Comparison of ENCODE assay signal across 18 cellular contexts in the genomic region with DNA sequence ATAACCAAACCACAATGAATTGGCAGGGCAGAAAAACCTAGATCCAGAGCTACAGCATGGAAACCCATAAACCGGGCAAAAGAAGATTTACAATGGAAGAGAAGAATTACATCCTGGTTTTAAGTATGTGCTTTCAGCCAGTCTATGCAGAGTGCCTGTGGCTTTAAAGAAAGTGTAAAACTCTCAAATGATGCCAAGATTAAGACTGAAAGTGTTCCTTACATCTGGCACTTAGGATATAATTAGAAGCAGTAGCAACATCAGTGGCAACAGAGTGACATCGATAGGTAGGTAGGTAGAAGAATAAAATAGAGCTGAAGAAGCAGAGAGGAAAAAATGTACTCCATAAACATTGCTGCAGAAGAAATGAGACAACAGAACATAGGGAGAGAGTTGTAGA.
DNase-seq lines count a peak whose midpoint lies in the region; ATAC-seq and TF ChIP-seq lines count a peak whose summit lies in the region.
"Had no signal": no experiment of that assay in that cellular context is flagged by ENCODE, and none has a peak within 500 bp of the region (broad histone marks: within the 10 kb centered on the region; RNA-seq: fewer than 3 reads in every experiment).

No MANE protein-coding gene starts in this region.

- H3K79me2 ChIP-seq in Karpas-422 (ENCODE audit: low read length), result no peaks in the 10 kb centered on the region

- DNase-seq in left ventricle myocardium superior (no peak), right atrium auricular region (ENCODE audit: low spot score) (no peak), NCI-H69 (lab: John Stamatoyannopoulos, UW) (peak; percentile 7), astrocyte of the hippocampus (ENCODE audit: low read depth, low spot score) (peak; percentile 14), Karpas-422 (no peak), RPMI8226 (no peak)
- DNase-seq: ACHN; BE2C; C1 segment of cervical spinal cord; CD4-positive, CD25-positive, alpha-beta regulatory T cell; CD8-positive, alpha-beta memory T cell; COR-L47; DMS 273 treated with DMSO at 0.1 percent for 48 hours; DMS53; DND-41; EL; H9 had no signal

- no peak overlapping the region for H3K9ac ChIP-seq in Karpas-422 (ENCODE audit: low read length)

- H3K4me1 ChIP-seq in right atrium auricular region, result peaks cover 0 to 5% of the 10 kb centered on the region in 2 donors
- no peaks in the 10 kb centered on the region for H3K4me1 ChIP-seq in Karpas-422 (ENCODE audit: low read length)
- H3K4me1 ChIP-seq: BE2C had no signal

- TF ChIP-seq CTCF in right atrium auricular region (IDR thresholded peaks at IDR 0.05), result no peak

- intact Hi-C loops in left ventricle myocardium superior (cut with micrococcal nuclease), result no loop called here

- no peak overlapping the region for H3K4me3 ChIP-seq in right atrium auricular region
- no peak overlapping the region for H3K4me3 ChIP-seq in Karpas-422 (ENCODE audit: low read length)
- H3K4me3 ChIP-seq: GM12878 had no signal

- H3K27me3 ChIP-seq in right atrium auricular region, result no peaks in the 10 kb centered on the region
- H3K27me3 ChIP-seq in Karpas-422 (ENCODE audit: low read length), result no peaks in the 10 kb centered on the region
- H3K27me3 ChIP-seq: BE2C had no signal

- H2AFZ ChIP-seq in Karpas-422 (ENCODE audit: low read length), result no peak overlapping the region

- no peaks in the 10 kb centered on the region; the same call in 1 of the 2 replicates for H3K9me2 ChIP-seq in Karpas-422 (replicated peaks; ENCODE audit: insufficient read depth, low read length)

- H3K9me3 ChIP-seq in right atrium auricular region (no peaks in the 10 kb centered on the region), Karpas-422 (ENCODE audit: low read length) (peaks cover 7% of the 10 kb centered on the region; the same call in 1 of the 2 replicates)
- H3K9me3 ChIP-seq: BE2C had no signal

- H3K27ac ChIP-seq in right atrium auricular region (peak overlapping the region in 1 of 2 donors; percentile 1), Karpas-422 (ENCODE audit: low read length) (no peak overlapping the region)

- no peak overlapping the region for H3K4me2 ChIP-seq in Karpas-422 (ENCODE audit: low read depth, low read length, poor library complexity, severe bottlenecking)

- peak; percentile 78 for ATAC-seq in left ventricle myocardium superior
- ATAC-seq: GM12878 had no signal

- no peaks in the 10 kb centered on the region for H4K20me1 ChIP-seq in Karpas-422 (ENCODE audit: insufficient read depth, low read depth, low read length)

- H3K36me3 ChIP-seq in right atrium auricular region, result no peaks in the 10 kb centered on the region
- no peaks in the 10 kb centered on the region for H3K36me3 ChIP-seq in Karpas-422 (ENCODE audit: insufficient read depth, low read length)
- H3K36me3 ChIP-seq: BE2C had no signal

Comparison
In these comparisons a context has a peak if more than half of its experiments do, and no peak if none do; other contexts are left out.
1. DNase-seq: peak in NCI-H69 (single experiment) and astrocyte of the hippocampus (single experiment); none in left ventricle myocardium superior (single experiment), right atrium auricular region (single experiment), Karpas-422 (single experiment) and RPMI8226 (single experiment).